Comparison of ENCODE assay signal across 8 cellular contexts in genomic region chrX:135421932-135422809, GRCh38. TPM values are rescaled to one million over a fixed set of nuclear protein-coding genes. Genes with fewer than 3 reads are reported as not detected.
A peak's percentile ranks its signal among the peaks of the same experiment; 100 is the strongest.
DNase-seq lines count a peak whose midpoint lies in the region; ATAC-seq and TF ChIP-seq lines count a peak whose summit lies in the region.

Gene SMIM10L2A (plus strand): TSS chrX:135421944. CDS start chrX:135422132, 188 bp downstream.

- peak within 1 kb of the TSS; percentile 28 for H3K4me3 ChIP-seq in fibroblast of pulmonary artery (replicated peaks; ENCODE audit: low read depth, low read length)
- H3K4me3 ChIP-seq in skin epidermis: peak within 1 kb of the TSS; percentile 39 to 55 (median 43)

- no peak for TF ChIP-seq CTCF in fibroblast of pulmonary artery (IDR thresholded peaks at IDR 0.05; ENCODE audit: low read length, missing control alignments)

- ATAC-seq in GM19025 (IDR thresholded peaks at IDR 0.05; ENCODE audit: low read depth, unreplicated experiment) (peak; percentile 48), HG02798 (IDR thresholded peaks at IDR 0.05; ENCODE audit: poor library complexity, unreplicated experiment) (peak; percentile 51)

- DNase-seq in SW480 (ENCODE audit: low spot score): peak; percentile 7
- DNase-seq in fibroblast of pulmonary artery (ENCODE audit: low read depth): no peak
- DNase-seq in activated effector memory CD4-positive, alpha-beta T cell treated with anti-CD3 and anti-CD28 coated beads, Interleukin-2, amount 50 U/mL, for 16 hours: no peak
- no peak for DNase-seq in Kasumi-1 (lab: John Stamatoyannopoulos, UW)
- DNase-seq in mesenteric fat pad (ENCODE audit: low spot score): no peak

- peak within 1 kb of the TSS in 4 of 21 experiments; percentile 7 to 32 (median 24) for H3K27ac ChIP-seq in skin epidermis

RNA-seq across cellular contexts. Expression of gene SMIM10L2A, which starts in this region (rescaled TPM):
- 0.39 TPM for total RNA-seq in mesenteric fat pad
